In genomic region chr19:23203841-23204344, GRCh38 we compare ENCODE assay signal across 17 cellular contexts. TPM values are rescaled to one million over a fixed set of nuclear protein-coding genes. Genes with fewer than 3 reads are reported as not detected.
DNase-seq lines count a peak whose midpoint lies in the region; ATAC-seq lines count a peak whose summit lies in the region.
"Had no signal": no experiment of that assay in that cellular context is flagged by ENCODE, and none has a peak within 500 bp of the region (broad histone marks: within the 10 kb centered on the region; RNA-seq: fewer than 3 reads in every experiment).

No MANE protein-coding gene starts in this region.

- H3K36me3 ChIP-seq in esophagus (ENCODE audit: control insufficient read depth in 2 of 2, insufficient read depth in 2 of 2, low read length in 1 of 2) (no peaks in the 10 kb centered on the region), subcutaneous abdominal adipose tissue (ENCODE audit: control insufficient read depth in 5 of 5, insufficient read depth in 5 of 5, low read length in 5 of 5) (no peaks in the 10 kb centered on the region)
- H3K36me3 ChIP-seq: left lung, MG63 had no signal

- H3K9ac ChIP-seq in subcutaneous abdominal adipose tissue (ENCODE audit: low read length in 5 of 5) = peak overlapping the region in 1 of 5 donors; percentile 74

- H3K27ac ChIP-seq in esophagus (ENCODE audit: low read depth in 2 of 2, low read length in 1 of 2) = peak overlapping the region in 1 of 2 donors; percentile 3
- no peak overlapping the region for H3K27ac ChIP-seq in subcutaneous abdominal adipose tissue (ENCODE audit: low read depth, low read length)
- H3K27ac ChIP-seq: 22Rv1, left lung had no signal

- DNase-seq in DMS53 (lab: John Stamatoyannopoulos, UW) = peak; percentile 42
- DNase-seq in DMS53 treated with DMSO at 0.1 percent for 48 hours (lab: John Stamatoyannopoulos, UW; ENCODE audit: unreplicated experiment) = no peak
- no peak for DNase-seq in left lobe of liver (ENCODE audit: low spot score)
- no peak for DNase-seq in NCI-H187 treated with DMSO at 0.1 percent for 48 hours (lab: John Stamatoyannopoulos, UW)
- DNase-seq in COR-L47 (lab: John Stamatoyannopoulos, UW) = no peak
- DNase-seq: activated CD4-positive, CD25-positive, alpha-beta regulatory T cell; activated T-cell treated with anti-CD3 and anti-CD28 coated beads, Interleukin-2, amount 50 U/mL, for 1 hour; Caco-2; MG63; NCI-H2171 treated with DMSO at 0.1 percent for 48 hours; nephron progenitor cell; OCI-M1 had no signal

- peak; percentile 37 for ATAC-seq in left lobe of liver
- no peak for ATAC-seq in GM18502 (IDR thresholded peaks at IDR 0.05; ENCODE audit: poor library complexity, unreplicated experiment)
- ATAC-seq: left lung had no signal

- H3K4me1 ChIP-seq in esophagus (ENCODE audit: control insufficient read depth in 2 of 2, insufficient read depth in 2 of 2, low read length in 1 of 2) (no peaks in the 10 kb centered on the region), subcutaneous abdominal adipose tissue (ENCODE audit: control insufficient read depth in 5 of 5, insufficient read depth in 5 of 5, low read length in 5 of 5) (peaks cover 0 to 10% (median 4%) of the 10 kb centered on the region in 5 donors)
- H3K4me1 ChIP-seq: Caco-2, left lung had no signal

- peak overlapping the region; percentile 0 to 37 for H3K4me3 ChIP-seq in esophagus (ENCODE audit: low read depth in 1 of 2, low read length in 2 of 2)
- H3K4me3 ChIP-seq in subcutaneous abdominal adipose tissue (ENCODE audit: low read depth in 1 of 5, low read length in 5 of 5) = peak overlapping the region; percentile 34 to 55 (median 52)
- H3K4me3 ChIP-seq: left lung, MG63 had no signal

- WGBS in esophagus, 2 donors = 19% methylated on average over 39 of the region's 39 CpGs

- H3K27me3 ChIP-seq in esophagus (ENCODE audit: control insufficient read depth in 1 of 2, insufficient read depth in 2 of 2, low read length in 2 of 2) (no peaks in the 10 kb centered on the region), subcutaneous abdominal adipose tissue (ENCODE audit: control insufficient read depth in 5 of 5, insufficient read depth in 4 of 5, low read length in 5 of 5) (no peaks in the 10 kb centered on the region)
- H3K27me3 ChIP-seq: MG63 had no signal

- H3K9me3 ChIP-seq in esophagus (ENCODE audit: control insufficient read depth in 2 of 2, insufficient read depth in 1 of 2, low read depth in 1 of 2, low read length in 1 of 2) = peaks cover 3 to 7% of the 10 kb centered on the region in 2 donors
- H3K9me3 ChIP-seq in subcutaneous abdominal adipose tissue (ENCODE audit: control insufficient read depth in 5 of 5, low read length in 5 of 5) = peaks cover 0 to 6% (median 0%) of the 10 kb centered on the region in 5 donors
- H3K9me3 ChIP-seq: Caco-2, MG63 had no signal

RNA-seq across cellular contexts. Expression of gene ZNF724, which starts 46.3 kb away (rescaled TPM):
- 1 to 10 TPM in 1 of 2 donors, under 1 TPM in 1; 0.52 to 1.3 TPM for polyA plus RNA-seq in esophagus
- total RNA-seq in left lobe of liver = 0.58 TPM
